Comparison of ENCODE assay signal across 24 cellular contexts in genomic region chr2:18376936-18377335, GRCh38.
"Had no signal": no experiment of that assay in that cellular context is flagged by ENCODE, and none has a peak within 500 bp of the region (broad histone marks: within the 10 kb centered on the region; RNA-seq: fewer than 3 reads in every experiment).

No MANE protein-coding gene starts in this region.

- H3K27ac ChIP-seq: dorsolateral prefrontal cortex, esophagus muscularis mucosa, lower lobe of right lung, ovary, psoas muscle, sigmoid colon, skin epidermis, spleen, testis, tibial artery had no signal

- H3K4me3 ChIP-seq: dorsolateral prefrontal cortex, esophagus muscularis mucosa, lower lobe of right lung, ovary, psoas muscle, sigmoid colon, skin epidermis, spleen, testis, tibial artery had no signal

- ATAC-seq: left ventricle myocardium superior; lower lobe of right lung; naive thymus-derived CD4-positive, alpha-beta T cell; psoas muscle; right cardiac atrium; stimulated activated memory B cell treated with anti-CD40 and anti-IgM and Interleukin-4, amounts not matched to agents 10 μg/mL and 1 μg/mL and 100 μg/mL, for 72 hours; stimulated activated naive CD8-positive, alpha-beta T cell treated with anti-CD3 and anti-CD28 coated beads, Interleukin-15, Interleukin-2, amounts not matched to agents 100 U/mL and 50 U/mL, for 24 hours had no signal

- H3K27me3 ChIP-seq: ovary, sigmoid colon, testis, tibial artery had no signal

- H3K4me1 Mint-ChIP-seq: endodermal cell; naive thymus-derived CD4-positive, alpha-beta T cell; stimulated activated memory B cell treated with anti-CD40 and anti-IgM and Interleukin-4, amounts not matched to agents 10 μg/mL and 1 μg/mL and 100 μg/mL, for 72 hours had no signal

- H3K9me3 ChIP-seq: esophagus muscularis mucosa, lower lobe of right lung, ovary, psoas muscle, sigmoid colon, spleen, testis, tibial artery had no signal

- H3K36me3 Mint-ChIP-seq: naive thymus-derived CD4-positive, alpha-beta T cell; stimulated activated memory B cell treated with anti-CD40 and anti-IgM and Interleukin-4, amounts not matched to agents 10 μg/mL and 1 μg/mL and 100 μg/mL, for 72 hours; type B pancreatic cell had no signal

- H3K27ac Mint-ChIP-seq: endodermal cell; naive thymus-derived CD4-positive, alpha-beta T cell; nephron progenitor cell; stimulated activated memory B cell treated with anti-CD40 and anti-IgM and Interleukin-4, amounts not matched to agents 10 μg/mL and 1 μg/mL and 100 μg/mL, for 72 hours; type B pancreatic cell had no signal

- H3K36me3 ChIP-seq: esophagus muscularis mucosa, lower lobe of right lung, ovary, sigmoid colon, spleen, tibial artery had no signal

- DNase-seq: dorsolateral prefrontal cortex; effector CD8-positive, alpha-beta T cell; endodermal cell; hypothalamus; left ventricle myocardium superior; lower lobe of right lung; naive thymus-derived CD4-positive, alpha-beta T cell; nephron progenitor cell; nucleus accumbens; ovary; posterior cingulate gyrus; psoas muscle; right cardiac atrium; sigmoid colon; spleen; stimulated activated CD4-positive, alpha-beta T cell treated with anti-CD3 and anti-CD28 coated beads, Interleukin-4, amount 100 ng/mL, for 4 hours; stimulated activated naive CD8-positive, alpha-beta T cell treated with anti-CD3 and anti-CD28 coated beads, Interleukin-15, Interleukin-2, amounts not matched to agents 100 U/mL and 50 U/mL, for 24 hours; substantia nigra; testis; tibial artery had no signal

- H3K4me1 ChIP-seq: esophagus muscularis mucosa, lower lobe of right lung, psoas muscle, spleen, testis had no signal

- H3K9me3 Mint-ChIP-seq: endodermal cell; naive thymus-derived CD4-positive, alpha-beta T cell; nephron progenitor cell; stimulated activated memory B cell treated with anti-CD40 and anti-IgM and Interleukin-4, amounts not matched to agents 10 μg/mL and 1 μg/mL and 100 μg/mL, for 72 hours; type B pancreatic cell had no signal

- H3K4me3 Mint-ChIP-seq: endodermal cell; naive thymus-derived CD4-positive, alpha-beta T cell; nephron progenitor cell; stimulated activated memory B cell treated with anti-CD40 and anti-IgM and Interleukin-4, amounts not matched to agents 10 μg/mL and 1 μg/mL and 100 μg/mL, for 72 hours; type B pancreatic cell had no signal
